ENCODE assay signal across 8 cellular contexts in the genomic region with DNA sequence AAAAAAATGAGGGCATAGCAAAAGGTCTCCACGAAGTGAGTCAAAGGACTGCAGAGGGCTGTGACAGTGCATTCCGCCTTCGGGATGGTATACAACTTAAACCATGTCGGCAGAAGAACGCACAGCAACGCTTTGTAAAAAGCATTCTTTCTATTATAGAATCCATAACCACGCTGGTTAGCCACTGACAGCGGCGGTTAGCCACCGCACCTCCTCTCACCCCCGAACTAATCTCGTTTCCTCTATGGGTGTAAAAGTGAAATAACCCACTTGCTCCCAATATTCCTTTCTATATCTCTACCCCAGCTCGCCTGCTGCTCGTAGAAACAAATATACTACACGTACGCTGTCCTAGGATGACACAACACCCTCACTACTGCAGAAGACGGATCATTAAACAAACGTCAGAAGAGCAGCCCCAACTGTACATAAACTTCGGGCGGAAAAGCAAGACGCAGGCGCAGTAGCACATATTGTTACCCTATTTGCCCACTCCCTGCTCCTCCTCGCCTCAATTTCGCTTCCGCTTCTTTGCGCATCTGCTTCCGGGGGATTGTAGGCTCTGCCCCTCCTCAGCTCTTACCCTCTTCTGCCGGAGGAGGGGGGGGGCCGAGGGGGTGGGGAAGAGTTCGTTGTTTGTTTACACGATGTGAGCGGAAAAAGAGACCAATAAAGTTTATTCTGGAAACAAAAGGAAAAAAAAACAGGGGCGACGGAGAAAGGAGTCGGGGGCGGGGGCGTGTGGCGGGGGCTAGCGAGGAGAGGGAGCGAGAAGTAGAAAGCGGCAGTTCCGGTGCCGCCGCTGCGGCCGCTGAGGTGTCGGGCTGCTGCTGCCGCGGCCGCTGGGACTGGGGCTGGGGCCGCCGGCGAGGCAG. TPM values are rescaled to one million over a fixed set of nuclear protein-coding genes. Genes with fewer than 3 reads are reported as not detected.
A peak's percentile ranks its signal among the peaks of the same experiment; 100 is the strongest.
DNase-seq lines count a peak whose midpoint lies in the region; ATAC-seq, FAIRE-seq and TF ChIP-seq lines count a peak whose summit lies in the region.

A gene (plus strand): TSS at position 787 of the 875 bp plus-strand sequence. CDS start 50,469 bp downstream, outside the sequence.

- no peaks in the 10 kb centered on the region for H3K27me3 ChIP-seq in upper lobe of right lung

- H3K4me1 ChIP-seq in upper lobe of right lung: peaks cover 26% of the 10 kb centered on the region

- POLR2A ChIA-PET in T-cell (lab: Charles Lee): interaction anchor here (0.6 to 1.2 kb wide), 13 partner anchors 9 to 1546 kb away, joined by 3 to 10 read pairs (median 4); no protein-coding TSS in a partner anchor

- H3K27ac ChIP-seq in adipose tissue (ENCODE audit: low read depth, low read length) (peak within 1 kb of the TSS; percentile 1), upper lobe of right lung (peak within 1 kb of the TSS; percentile 97)

- no peaks in the 10 kb centered on the region for H3K9me3 ChIP-seq in upper lobe of right lung

- peak within 1 kb of the TSS; percentile 94 for H3K4me3 ChIP-seq in upper lobe of right lung

- peak; percentile 54; the same call in 1 of the 2 replicates for TF ChIP-seq POLR2A in GM12891 (IDR thresholded peaks at IDR 0.05; ENCODE audit: low read depth, low read length)

- intact Hi-C loops in left cardiac atrium (cut with DNase I) (loop anchor here (5.0 to 10.0 kb wide), 4 partner anchors 49 to 169 kb away; no protein-coding TSS in a partner anchor), posterior vena cava (cut with DNase I) (loop anchor here (5.0 to 10.0 kb wide), 2 partner anchors 117 to 174 kb away; a partner anchor contains a TSS), upper lobe of right lung (cut with DNase I) (no loop called here)

- peak within 1 kb of the TSS; percentile 96 to 99 for H3K27ac Mint-ChIP-seq in T-cell

- peak within 1 kb of the TSS in 2 of 3 donors; percentile 95 to 99 for H3K4me3 Mint-ChIP-seq in T-cell

- no peaks in the 10 kb centered on the region for H3K36me3 ChIP-seq in upper lobe of right lung

- 0% methylated on average over 37 to 53 of the region's 53 CpGs for WGBS in adipose tissue, 3 donors

- H3K27me3 Mint-ChIP-seq in T-cell: no peaks in the 10 kb centered on the region

- peaks cover 39 to 41% (median 40%) of the 10 kb centered on the region in 3 donors for H3K4me1 Mint-ChIP-seq in T-cell

- FAIRE-seq in GM12891 (lab: Jason Lieb, UNC): peak; percentile 96

- TF ChIP-seq CTCF in upper lobe of right lung (IDR thresholded peaks at IDR 0.05): no peak

- ATAC-seq in HG02840 (IDR thresholded peaks at IDR 0.05; ENCODE audit: low FRiP score, unreplicated experiment) (peak; percentile 81), T-cell (replicated peaks in 1 of 4) (peak; percentile 73 to 81 (median 76)), left cardiac atrium (peak; percentile 97), upper lobe of right lung (peak; percentile 95)

- H3K36me3 Mint-ChIP-seq in T-cell: no peaks in the 10 kb centered on the region

- DNase-seq in GM12891 (ENCODE audit: insufficient read length, low spot score) (peak; percentile 70), NCI-H1436 treated with DMSO at 0.1 percent for 48 hours (lab: John Stamatoyannopoulos, UW) (peak; percentile 98), T-cell (peak; percentile 79 to 98 (median 96)), left cardiac atrium (peak; percentile 95), posterior vena cava (ENCODE audit: low spot score) (peak; percentile 97), upper lobe of right lung (peak; percentile 94)

- CTCF ChIA-PET in T-cell (lab: Charles Lee): interaction anchor here (0.6 to 1.7 kb wide), 9 partner anchors 10 to 457 kb away, joined by 3 to 6 read pairs (median 3); a partner anchor contains a TSS

- no peaks in the 10 kb centered on the region for H3K9me3 Mint-ChIP-seq in T-cell

TF ChIP-seq in GM12891, 5 proteins besides CTCF, POLR2A, EP300 and RAD21:
- TF ChIP-seq POLR2AphosphoS5 (IDR thresholded peaks at IDR 0.05; ENCODE audit: low read depth, low read length) (peak; percentile 45; the same call in 1 of the 2 replicates), POU2F2 (IDR thresholded peaks at IDR 0.05; ENCODE audit: low read depth, low read length) (no peak; the same call in 1 of the 2 replicates), SPI1 (IDR thresholded peaks at IDR 0.05; ENCODE audit: low read depth, low read length) (peak; percentile 66)

RNA-seq across cellular contexts. Expression of the gene that starts here (rescaled TPM):
- polyA plus RNA-seq in GM12891 (2012; ENCODE audit: low read depth, missing spikeins): 12.8 TPM
- total RNA-seq in T-cell (10 to 100 TPM; 33.8 to 43.5 (median 34.8) TPM), left cardiac atrium (10 to 100 TPM; 22.0 to 23.1 TPM), posterior vena cava (10 to 100 TPM; 34.9 to 46.9 TPM), upper lobe of right lung (30.6 TPM)
- 10 to 100 TPM in 2 of 3 donors, 1 to 10 TPM in 1; 4.8 to 24.1 (median 17.0) TPM for polyA plus RNA-seq in adipose tissue

Comparison
In these comparisons a context has a peak if more than half of its experiments do, and no peak if none do; other contexts are left out.
1. Peak in every context shown above with its lines: DNase-seq, ATAC-seq, H3K4me3 ChIP-seq and H3K27ac ChIP-seq.